10 cellular contexts compared by ENCODE assay signal in genomic region chr6:140774080-140774505, GRCh38.
DNase-seq lines count a peak whose midpoint lies in the region; ATAC-seq, FAIRE-seq and TF ChIP-seq lines count a peak whose summit lies in the region.
"Had no signal": no experiment of that assay in that cellular context is flagged by ENCODE, and none has a peak within 500 bp of the region (broad histone marks: within the 10 kb centered on the region; RNA-seq: fewer than 3 reads in every experiment).

No MANE protein-coding gene starts in this region.

- POLR2A ChIA-PET in GM12878 (lab: Charles Lee) = no interaction called here
- POLR2A ChIA-PET in CD4-positive, alpha-beta memory T cell (lab: Charles Lee; ENCODE audit: partially characterized antibody) = no interaction called here

- H3K27ac Mint-ChIP-seq in CD4-positive, alpha-beta memory T cell = no peak overlapping the region
- H3K27ac Mint-ChIP-seq: T-helper 1 cell treated with Interleukin-12 subunit alpha and Interleukin-12 subunit beta and Interleukin-4 antibody, amounts not matched to agents 30 μg/mL and 1 μg/mL, for 36 hours had no signal

- TF ChIP-seq POLR2A in GM12878 (IDR thresholded peaks at IDR 0.05; ENCODE audit: low read depth, low read length) = no peak

- no peaks in the 10 kb centered on the region for H3K9me2 ChIP-seq in neural cell (ENCODE audit: insufficient read depth, low read length)

- peaks cover 0 to 7% (median 2%) of the 10 kb centered on the region in 8 donors for H3K9me3 Mint-ChIP-seq in CD4-positive, alpha-beta memory T cell

- ATAC-seq in GM21576 (IDR thresholded peaks at IDR 0.05; ENCODE audit: unreplicated experiment) = peak; percentile 96
- ATAC-seq in GM12878 = peak; percentile 100

- H3K79me2 ChIP-seq in GM12878 (ENCODE audit: control insufficient read depth, insufficient read depth, low read length) = no peaks in the 10 kb centered on the region
- no peaks in the 10 kb centered on the region for H3K79me2 ChIP-seq in neural cell (replicated peaks; ENCODE audit: insufficient read depth, low read length)

- no peaks in the 10 kb centered on the region for H3K36me3 Mint-ChIP-seq in CD4-positive, alpha-beta memory T cell

- DNase-seq in GM13977 (ENCODE audit: low spot score) (peak; percentile 25), HS-5 (ENCODE audit: low read depth) (peak; percentile 25), GM12878 (ENCODE audit: low read depth, low spot score) (peak; percentile 30), NCI-H2171 (lab: John Stamatoyannopoulos, UW) (no peak), NCI-H1930 (lab: John Stamatoyannopoulos, UW) (no peak)
- DNase-seq in CD4-positive, alpha-beta memory T cell = no peak

- H3K9ac ChIP-seq in GM12878 (ENCODE audit: control insufficient read depth, insufficient read depth, low read length) = no peak overlapping the region
- H3K9ac ChIP-seq in neural cell (ENCODE audit: low read length) = no peak overlapping the region

- intact Hi-C loops in GM12878 (cut with micrococcal nuclease; ENCODE audit: unreplicated experiment) = loop anchor here (10.0 kb wide), 1 partner anchor 791 kb away; no protein-coding TSS in a partner anchor
- intact Hi-C loops in CD4-positive, alpha-beta memory T cell (cut with micrococcal nuclease) = no loop called here

- H3F3A ChIP-seq in neural cell (ENCODE audit: insufficient read depth, low read length, poor library complexity, severe bottlenecking) = no peaks in the 10 kb centered on the region

- TF ChIP-seq CTCF in GM13977 (IDR thresholded peaks at IDR 0.05; ENCODE audit: extremely low read depth, insufficient read depth, missing control alignments) (no peak), GM12878 (IDR thresholded peaks at IDR 0.05 in 2 of 3, conservative IDR thresholded peaks at IDR 0.05 in 1 of 3; ENCODE audit: control insufficient read depth in 2 of 3, extremely low read depth in 1 of 3, insufficient read depth in 1 of 3, low read depth in 3 of 3, low read length in 3 of 3) (no peak), neural cell (IDR thresholded peaks at IDR 0.05; ENCODE audit: poor library complexity, severe bottlenecking) (no peak)

- H2AFZ ChIP-seq in GM12878 (ENCODE audit: control insufficient read depth, low read depth, low read length) = no peak overlapping the region
- no peak overlapping the region for H2AFZ ChIP-seq in neural cell (ENCODE audit: low read depth, low read length)

- H3K4me3 Mint-ChIP-seq in CD4-positive, alpha-beta memory T cell = no peak overlapping the region

- TF ChIP-seq EP300 in GM12878 (IDR thresholded peaks at IDR 0.05; ENCODE audit: borderline replicate concordance in 1 of 2, control insufficient read depth in 1 of 2, low read depth in 2 of 2, low read length in 2 of 2) (peak; percentile 72 to 75; a peak in 3 of 4 replicates), neural cell (conservative IDR thresholded peaks at IDR 0.05; ENCODE audit: poor library complexity, severe bottlenecking) (no peak)

- H4K20me1 ChIP-seq in GM12878 (ENCODE audit: control insufficient read depth, insufficient read depth) (no peaks in the 10 kb centered on the region), neural cell (ENCODE audit: insufficient read depth) (no peaks in the 10 kb centered on the region)

- H3K27ac ChIP-seq in GM12878 (ENCODE audit: control insufficient read depth, insufficient read depth) (no peak overlapping the region), neural cell (ENCODE audit: low read length) (peak overlapping the region; percentile 6)
- H3K27ac ChIP-seq in CD4-positive, alpha-beta memory T cell (ENCODE audit: low read depth, low read length) = no peak overlapping the region
- H3K27ac ChIP-seq: neutrophil had no signal

- H3K27me3 ChIP-seq in GM12878 (replicated peaks in 1 of 2; ENCODE audit: control insufficient read depth in 2 of 2, insufficient read depth in 2 of 2, low read length in 1 of 2) (no peaks in the 10 kb centered on the region), neural cell (ENCODE audit: insufficient read depth, low read depth, low read length) (no peaks in the 10 kb centered on the region)
- no peaks in the 10 kb centered on the region for H3K27me3 ChIP-seq in CD4-positive, alpha-beta memory T cell (ENCODE audit: insufficient read depth, low read length)
- H3K27me3 ChIP-seq: neutrophil had no signal

- CTCF ChIA-PET in GM12878 (lab: Yijun Ruan, JAX) = interaction anchor here (1.4 kb wide), 1 partner anchor 35 kb away, joined by 3 read pairs; no protein-coding TSS in a partner anchor
- CTCF ChIA-PET in CD4-positive, alpha-beta memory T cell (lab: Charles Lee; ENCODE audit: partially characterized antibody) = no interaction called here

- 0% methylated on average over 3 of the region's 3 CpGs for whole genome bisulfite sequencing in GM12878 (ENCODE audit: insufficient coverage, insufficient replicate concordance, low lambda C conversion rate, missing lambda C conversion rate)

- peaks cover 3% of the 10 kb centered on the region; the same call in 2 of the 3 replicates for H3K9me3 ChIP-seq in GM12878 (replicated peaks; ENCODE audit: control insufficient read depth, insufficient read depth, low read length)
- H3K9me3 ChIP-seq in neural cell (ENCODE audit: low read length) = no peaks in the 10 kb centered on the region
- H3K9me3 ChIP-seq in CD4-positive, alpha-beta memory T cell (ENCODE audit: control insufficient read depth in 1 of 2, low read length in 2 of 2) = no peaks in the 10 kb centered on the region
- H3K9me3 ChIP-seq: neutrophil had no signal

- H3K4me2 ChIP-seq in GM12878 (ENCODE audit: control insufficient read depth, insufficient read depth) (no peak overlapping the region), neural cell (ENCODE audit: low read length) (no peak overlapping the region)

- H3K36me3 ChIP-seq in GM12878 (ENCODE audit: control insufficient read depth in 2 of 2, insufficient read depth in 2 of 2, low read length in 1 of 2) = no peaks in the 10 kb centered on the region
- no peaks in the 10 kb centered on the region for H3K36me3 ChIP-seq in neural cell (ENCODE audit: insufficient read depth, low read length)
- no peaks in the 10 kb centered on the region for H3K36me3 ChIP-seq in CD4-positive, alpha-beta memory T cell (ENCODE audit: insufficient read depth, low read length)
- H3K36me3 ChIP-seq: neutrophil had no signal

- RAD21 ChIA-PET in GM12878 (lab: Charles Lee; ENCODE audit: unreplicated experiment) = interaction anchor here (0.7 to 1.3 kb wide), 3 partner anchors 35 to 787 kb away, joined by 3 to 5 read pairs (median 4); no protein-coding TSS in a partner anchor

- peaks cover 0 to 4% of the 10 kb centered on the region in 2 donors for H3K27me3 Mint-ChIP-seq in CD4-positive, alpha-beta memory T cell

- H3K4me3 ChIP-seq in GM12878 (no peak overlapping the region), neural cell (ENCODE audit: low read length) (no peak overlapping the region)
- H3K4me3 ChIP-seq in CD4-positive, alpha-beta memory T cell (ENCODE audit: low read length in 2 of 2) = no peak overlapping the region

- SMC1A ChIA-PET in GM12878 (lab: Charles Lee; ENCODE audit: uncharacterized antibody, unreplicated experiment) = interaction anchor here (0.9 to 1.8 kb wide), 7 partner anchors 12 to 455 kb away, joined by 3 to 8 read pairs (median 3); no protein-coding TSS in a partner anchor

- 0 out of 2 replicates have a peak, but pooled peaks have one; percentile 8 for TF ChIP-seq RAD21 in GM12878 (IDR thresholded peaks at IDR 0.05; ENCODE audit: insufficient read depth, low read depth, low read length)
- no peak for TF ChIP-seq RAD21 in neural cell (conservative IDR thresholded peaks at IDR 0.05)

- in situ Hi-C loops in GM13977 (cut with MboI; ENCODE audit: low pct_unique_long_range_greater_than_20kb, low sequenced_read_pairs, unreplicated experiment) (no loop called here), GM12878 (cut with MboI) (no loop called here)

- no peak for FAIRE-seq in GM12878 (lab: Jason Lieb, UNC)

- peaks cover 5% of the 10 kb centered on the region; the same call in 1 of the 2 replicates for H3K4me1 ChIP-seq in GM12878 (ENCODE audit: control insufficient read depth, insufficient read depth, low read length)
- no peaks in the 10 kb centered on the region for H3K4me1 ChIP-seq in CD4-positive, alpha-beta memory T cell (ENCODE audit: insufficient read depth, low read length)

- BruUV-seq in GM12878 (replicated peaks; lab: Mats Ljungman, UMichigan) = no TSS peak

- H3K4me1 Mint-ChIP-seq in CD4-positive, alpha-beta memory T cell = no peaks in the 10 kb centered on the region

TF ChIP-seq in GM12878, 131 proteins besides CTCF, POLR2A, EP300 and RAD21 (continues in another document):
- TF ChIP-seq NFXL1 (IDR thresholded peaks at IDR 0.05; ENCODE audit: borderline replicate concordance) = no peak
- TF ChIP-seq, protein P1, sequence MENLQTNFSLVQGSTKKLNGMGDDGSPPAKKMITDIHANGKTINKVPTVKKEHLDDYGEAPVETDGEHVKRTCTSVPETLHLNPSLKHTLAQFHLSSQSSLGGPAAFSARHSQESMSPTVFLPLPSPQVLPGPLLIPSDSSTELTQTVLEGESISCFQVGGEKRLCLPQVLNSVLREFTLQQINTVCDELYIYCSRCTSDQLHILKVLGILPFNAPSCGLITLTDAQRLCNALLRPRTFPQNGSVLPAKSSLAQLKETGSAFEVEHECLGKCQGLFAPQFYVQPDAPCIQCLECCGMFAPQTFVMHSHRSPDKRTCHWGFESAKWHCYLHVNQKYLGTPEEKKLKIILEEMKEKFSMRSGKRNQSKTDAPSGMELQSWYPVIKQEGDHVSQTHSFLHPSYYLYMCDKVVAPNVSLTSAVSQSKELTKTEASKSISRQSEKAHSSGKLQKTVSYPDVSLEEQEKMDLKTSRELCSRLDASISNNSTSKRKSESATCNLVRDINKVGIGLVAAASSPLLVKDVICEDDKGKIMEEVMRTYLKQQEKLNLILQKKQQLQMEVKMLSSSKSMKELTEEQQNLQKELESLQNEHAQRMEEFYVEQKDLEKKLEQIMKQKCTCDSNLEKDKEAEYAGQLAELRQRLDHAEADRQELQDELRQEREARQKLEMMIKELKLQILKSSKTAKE (IDR thresholded peaks at IDR 0.05; ENCODE audit: low read depth, poor library complexity, severe bottlenecking) = peak; percentile 59

TF ChIP-seq in neural cell, 6 proteins besides CTCF, POLR2A, EP300 and RAD21 (continues in another document):
- TF ChIP-seq MXI1 (conservative IDR thresholded peaks at IDR 0.05; ENCODE audit: poor library complexity, severe bottlenecking) (no peak), SMC3 (conservative IDR thresholded peaks at IDR 0.05; ENCODE audit: poor library complexity) (no peak), TAF1 (IDR thresholded peaks at IDR 0.05; ENCODE audit: low read depth) (no peak)

Comparison
In these comparisons a context has a peak if more than half of its experiments do, and no peak if none do; other contexts are left out.
1. DNase-seq: peak in GM13977 (single experiment), HS-5 (single experiment) and GM12878 (single experiment); none in CD4-positive, alpha-beta memory T cell (0 of 5), NCI-H2171 (single experiment) and NCI-H1930 (0 of 2).